ENCODE assay signal across 6 cellular contexts in the genomic region with DNA sequence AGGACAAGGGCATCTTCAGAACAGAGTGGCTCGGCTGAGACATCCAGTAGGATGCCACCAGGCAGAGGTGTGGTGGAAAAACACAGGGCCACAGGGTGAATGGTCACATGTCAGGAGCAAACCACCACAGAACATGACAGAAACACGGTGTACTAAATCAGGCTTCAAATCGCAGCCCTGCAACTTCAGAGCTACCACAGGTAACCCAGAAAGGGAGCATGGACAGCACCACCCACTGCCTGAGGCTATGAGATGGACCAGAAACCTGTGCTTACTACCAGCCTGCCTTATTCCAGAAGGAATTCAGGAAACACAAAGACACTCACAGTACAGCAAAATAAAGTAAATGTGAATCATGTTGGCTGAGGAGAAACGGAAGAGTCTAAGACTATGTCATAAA. TPM values are rescaled to one million over a fixed set of nuclear protein-coding genes. Genes with fewer than 3 reads are reported as not detected.
A peak's percentile ranks its signal among the peaks of the same experiment; 100 is the strongest.
DNase-seq lines count a peak whose midpoint lies in the region; ATAC-seq and TF ChIP-seq lines count a peak whose summit lies in the region.
"Not testable (repeated sequence)": the region's sequence is repeated elsewhere in the genome, so short reads cannot be mapped to it uniquely, and the experiment has no call there.

No MANE protein-coding gene starts in this region.

- H3K27ac Mint-ChIP-seq in T-helper 2 cell treated with Interferon-gamma antibody and Interleukin-4, amounts not matched to agents 5 μg/mL and 100 μg/mL, for 36 hours, result peak overlapping the region; percentile 68
- peak overlapping the region; percentile 55 for H3K27ac Mint-ChIP-seq in activated T-cell treated with anti-CD3 and anti-CD28 coated beads, Interleukin-2, amount 50 U/mL, for 24 hours
- peak overlapping the region; percentile 68 for H3K27ac Mint-ChIP-seq in activated T-helper 2 cell treated with anti-CD3 and anti-CD28 coated beads, Interferon-gamma antibody, Interleukin-2, Interleukin-4, amounts not matched to agents 10 μg/mL and 5 μg/mL and 100 μg/mL, durations not matched to agents 14 hours and 24 hours and 36 hours
- not testable (repeated sequence) for H3K27ac Mint-ChIP-seq in neural crest cell (ENCODE audit: unreplicated experiment); stimulated activated effector memory CD8-positive, alpha-beta T cell treated with anti-CD3 and anti-CD28 coated beads, Interleukin-12 subunit alpha, Interleukin-12 subunit beta, amount 100 ng/mL, for 72 hours

- H3K4me3 Mint-ChIP-seq in T-helper 2 cell treated with Interferon-gamma antibody and Interleukin-4, amounts not matched to agents 5 μg/mL and 100 μg/mL, for 36 hours, result peak overlapping the region; percentile 12
- H3K4me3 Mint-ChIP-seq in activated T-cell treated with anti-CD3 and anti-CD28 coated beads, Interleukin-2, amount 50 U/mL, for 24 hours; activated T-helper 2 cell treated with anti-CD3 and anti-CD28 coated beads, Interferon-gamma antibody, Interleukin-2, Interleukin-4, amounts not matched to agents 10 μg/mL and 5 μg/mL and 100 μg/mL, durations not matched to agents 14 hours and 24 hours and 36 hours (ENCODE audit: low read depth): not testable (repeated sequence)
- H3K4me3 Mint-ChIP-seq in neural crest cell, result peak overlapping the region; percentile 38
- peak overlapping the region; percentile 25 for H3K4me3 Mint-ChIP-seq in stimulated activated effector memory CD8-positive, alpha-beta T cell treated with anti-CD3 and anti-CD28 coated beads, Interleukin-12 subunit alpha, Interleukin-12 subunit beta, amount 100 ng/mL, for 72 hours

- peaks cover 23% of the 10 kb centered on the region for H3K4me1 Mint-ChIP-seq in T-helper 2 cell treated with Interferon-gamma antibody and Interleukin-4, amounts not matched to agents 5 μg/mL and 100 μg/mL, for 36 hours (ENCODE audit: low read depth)
- H3K4me1 Mint-ChIP-seq in activated T-cell treated with anti-CD3 and anti-CD28 coated beads, Interleukin-2, amount 50 U/mL, for 24 hours (ENCODE audit: low read depth), result peaks cover 31% of the 10 kb centered on the region
- peaks cover 19% of the 10 kb centered on the region for H3K4me1 Mint-ChIP-seq in activated T-helper 2 cell treated with anti-CD3 and anti-CD28 coated beads, Interferon-gamma antibody, Interleukin-2, Interleukin-4, amounts not matched to agents 10 μg/mL and 5 μg/mL and 100 μg/mL, durations not matched to agents 14 hours and 24 hours and 36 hours (ENCODE audit: low read depth)
- not testable (repeated sequence) for H3K4me1 Mint-ChIP-seq in neural crest cell
- H3K4me1 Mint-ChIP-seq in stimulated activated effector memory CD8-positive, alpha-beta T cell treated with anti-CD3 and anti-CD28 coated beads, Interleukin-12 subunit alpha, Interleukin-12 subunit beta, amount 100 ng/mL, for 72 hours, result peaks cover 21% of the 10 kb centered on the region

- H3K27me3 Mint-ChIP-seq in T-helper 2 cell treated with Interferon-gamma antibody and Interleukin-4, amounts not matched to agents 5 μg/mL and 100 μg/mL, for 36 hours (ENCODE audit: low read depth); activated T-cell treated with anti-CD3 and anti-CD28 coated beads, Interleukin-2, amount 50 U/mL, for 24 hours; activated T-helper 2 cell treated with anti-CD3 and anti-CD28 coated beads, Interferon-gamma antibody, Interleukin-2, Interleukin-4, amounts not matched to agents 10 μg/mL and 5 μg/mL and 100 μg/mL, durations not matched to agents 14 hours and 24 hours and 36 hours (ENCODE audit: low read depth); neural crest cell (ENCODE audit: low read depth): not testable (repeated sequence)

- not testable (repeated sequence) for ATAC-seq in stimulated activated effector memory CD8-positive, alpha-beta T cell treated with anti-CD3 and anti-CD28 coated beads, Interleukin-12 subunit alpha, Interleukin-12 subunit beta, amount 100 ng/mL, for 72 hours

- not testable (repeated sequence) for TF ChIP-seq CTCF in neural crest cell (conservative IDR thresholded peaks at IDR 0.05)

- not testable (repeated sequence) for DNase-seq in T-helper 2 cell treated with Interferon-gamma antibody and Interleukin-4, amounts not matched to agents 5 μg/mL and 100 μg/mL, for 36 hours (ENCODE audit: low spot score); activated T-cell treated with anti-CD3 and anti-CD28 coated beads, Interleukin-2, amount 50 U/mL, for 24 hours; activated T-helper 2 cell treated with anti-CD3 and anti-CD28 coated beads, Interferon-gamma antibody, Interleukin-2, Interleukin-4, amounts not matched to agents 10 μg/mL and 5 μg/mL and 100 μg/mL, durations not matched to agents 14 hours and 24 hours and 36 hours (ENCODE audit: low spot score); neural crest cell (ENCODE audit: low read depth, low spot score); stimulated activated effector memory CD8-positive, alpha-beta T cell treated with anti-CD3 and anti-CD28 coated beads, Interleukin-12 subunit alpha, Interleukin-12 subunit beta, amount 100 ng/mL, for 72 hours (ENCODE audit: low spot score in 2 of 2)
- peak; percentile 57 for DNase-seq in islet precursor cell

- intact Hi-C loops in activated T-helper 2 cell treated with anti-CD3 and anti-CD28 coated beads, Interferon-gamma antibody, Interleukin-2, Interleukin-4, amounts not matched to agents 10 μg/mL and 5 μg/mL and 100 μg/mL, durations not matched to agents 14 hours and 24 hours and 36 hours (cut with micrococcal nuclease), result loop anchor here (5.0 kb wide), 1 partner anchor 43 kb away; a partner anchor contains a TSS

- H3K36me3 Mint-ChIP-seq in T-helper 2 cell treated with Interferon-gamma antibody and Interleukin-4, amounts not matched to agents 5 μg/mL and 100 μg/mL, for 36 hours (ENCODE audit: low read depth), result peaks cover 21% of the 10 kb centered on the region
- peaks cover 41% of the 10 kb centered on the region for H3K36me3 Mint-ChIP-seq in activated T-cell treated with anti-CD3 and anti-CD28 coated beads, Interleukin-2, amount 50 U/mL, for 24 hours (ENCODE audit: low read depth)
- H3K36me3 Mint-ChIP-seq in activated T-helper 2 cell treated with anti-CD3 and anti-CD28 coated beads, Interferon-gamma antibody, Interleukin-2, Interleukin-4, amounts not matched to agents 10 μg/mL and 5 μg/mL and 100 μg/mL, durations not matched to agents 14 hours and 24 hours and 36 hours (ENCODE audit: low read depth), result peaks cover 35% of the 10 kb centered on the region
- H3K36me3 Mint-ChIP-seq in neural crest cell (ENCODE audit: low read depth), result peaks cover 13% of the 10 kb centered on the region
- peaks cover 37% of the 10 kb centered on the region for H3K36me3 Mint-ChIP-seq in stimulated activated effector memory CD8-positive, alpha-beta T cell treated with anti-CD3 and anti-CD28 coated beads, Interleukin-12 subunit alpha, Interleukin-12 subunit beta, amount 100 ng/mL, for 72 hours

- not testable (repeated sequence) for H3K9me3 Mint-ChIP-seq in T-helper 2 cell treated with Interferon-gamma antibody and Interleukin-4, amounts not matched to agents 5 μg/mL and 100 μg/mL, for 36 hours; activated T-cell treated with anti-CD3 and anti-CD28 coated beads, Interleukin-2, amount 50 U/mL, for 24 hours; activated T-helper 2 cell treated with anti-CD3 and anti-CD28 coated beads, Interferon-gamma antibody, Interleukin-2, Interleukin-4, amounts not matched to agents 10 μg/mL and 5 μg/mL and 100 μg/mL, durations not matched to agents 14 hours and 24 hours and 36 hours; neural crest cell; stimulated activated effector memory CD8-positive, alpha-beta T cell treated with anti-CD3 and anti-CD28 coated beads, Interleukin-12 subunit alpha, Interleukin-12 subunit beta, amount 100 ng/mL, for 72 hours

RNA-seq across cellular contexts. Expression of a gene that starts 41.8 kb away (rescaled TPM):
- total RNA-seq in activated T-helper 2 cell treated with anti-CD3 and anti-CD28 coated beads, Interferon-gamma antibody, Interleukin-2, Interleukin-4, amounts not matched to agents 10 μg/mL and 5 μg/mL and 100 μg/mL, durations not matched to agents 14 hours and 24 hours and 36 hours, result 122 and 123 TPM in 2 replicates
- total RNA-seq in neural crest cell, result 46.3 and 54.9 TPM in 2 replicates
